In the genomic region with DNA sequence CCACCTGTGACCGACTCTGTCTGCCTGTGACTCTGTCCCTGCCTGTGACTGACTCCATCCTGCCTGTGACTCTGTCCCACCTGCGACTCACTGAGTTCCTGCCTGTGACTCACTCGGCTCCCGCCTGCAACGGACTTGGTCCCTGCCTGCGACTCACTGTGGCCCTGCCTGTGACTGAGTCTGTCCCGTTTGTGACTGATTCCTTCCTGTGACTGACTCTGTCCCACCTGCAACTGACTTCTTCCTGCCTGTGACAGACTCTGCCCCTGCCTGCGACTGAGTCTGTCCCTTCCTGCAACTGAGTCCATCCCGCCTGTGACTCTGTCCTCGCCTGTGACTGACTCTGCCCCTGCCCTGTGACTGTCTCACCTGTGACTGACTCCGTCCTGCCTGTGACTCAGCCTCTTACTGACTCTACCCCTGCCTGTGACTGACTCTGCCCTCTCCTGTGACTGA, we compare ENCODE assay signal across 9 cellular contexts. TPM values are rescaled to one million over a fixed set of nuclear protein-coding genes. Genes with fewer than 3 reads are reported as not detected.
DNase-seq lines count a peak whose midpoint lies in the region; ATAC-seq and TF ChIP-seq lines count a peak whose summit lies in the region.
"Had no signal": no experiment of that assay in that cellular context is flagged by ENCODE, and none has a peak within 500 bp of the region (broad histone marks: within the 10 kb centered on the region; RNA-seq: fewer than 3 reads in every experiment).

No MANE protein-coding gene starts in this region.

- no peak overlapping the region for H3K4me3 Mint-ChIP-seq in activated T-helper 2 cell treated with anti-CD3 and anti-CD28 coated beads, Interferon-gamma antibody, Interleukin-2, Interleukin-4, amounts not matched to agents 10 μg/mL and 5 μg/mL and 100 μg/mL, durations not matched to agents 14 hours and 24 hours and 36 hours (ENCODE audit: low read depth)
- peak overlapping the region; percentile 15 for H3K4me3 Mint-ChIP-seq in stimulated activated naive CD8-positive, alpha-beta T cell treated with anti-CD3 and anti-CD28 coated beads, Interleukin-15, Interleukin-2, amounts not matched to agents 100 ng/mL and 50 ng/mL, for 24 hours

- peaks cover 75% of the 10 kb centered on the region for H3K36me3 ChIP-seq in right atrium auricular region

- no peaks in the 10 kb centered on the region for H3K9me3 Mint-ChIP-seq in activated T-helper 2 cell treated with anti-CD3 and anti-CD28 coated beads, Interferon-gamma antibody, Interleukin-2, Interleukin-4, amounts not matched to agents 10 μg/mL and 5 μg/mL and 100 μg/mL, durations not matched to agents 14 hours and 24 hours and 36 hours
- no peaks in the 10 kb centered on the region for H3K9me3 Mint-ChIP-seq in stimulated activated naive CD8-positive, alpha-beta T cell treated with anti-CD3 and anti-CD28 coated beads, Interleukin-15, Interleukin-2, amounts not matched to agents 100 ng/mL and 50 ng/mL, for 24 hours

- ATAC-seq in GM19351 (IDR thresholded peaks at IDR 0.05; ENCODE audit: unreplicated experiment) = no peak

- H3K36me3 Mint-ChIP-seq in activated T-helper 2 cell treated with anti-CD3 and anti-CD28 coated beads, Interferon-gamma antibody, Interleukin-2, Interleukin-4, amounts not matched to agents 10 μg/mL and 5 μg/mL and 100 μg/mL, durations not matched to agents 14 hours and 24 hours and 36 hours (ENCODE audit: low read depth) = peaks cover 71% of the 10 kb centered on the region
- H3K36me3 Mint-ChIP-seq in stimulated activated naive CD8-positive, alpha-beta T cell treated with anti-CD3 and anti-CD28 coated beads, Interleukin-15, Interleukin-2, amounts not matched to agents 100 ng/mL and 50 ng/mL, for 24 hours (ENCODE audit: low read depth) = peaks cover 63% of the 10 kb centered on the region

- intact Hi-C loops in activated T-helper 2 cell treated with anti-CD3 and anti-CD28 coated beads, Interferon-gamma antibody, Interleukin-2, Interleukin-4, amounts not matched to agents 10 μg/mL and 5 μg/mL and 100 μg/mL, durations not matched to agents 14 hours and 24 hours and 36 hours (cut with micrococcal nuclease) = no loop called here
- intact Hi-C loops in cardiac septum (cut with DNase I) = no loop called here

- H3K27ac ChIP-seq in right atrium auricular region = no peak overlapping the region
- H3K27ac ChIP-seq: pancreas had no signal

- H3K27me3 ChIP-seq in right atrium auricular region = no peaks in the 10 kb centered on the region
- H3K27me3 ChIP-seq: pancreas had no signal

- peaks cover 24% of the 10 kb centered on the region for H3K4me1 Mint-ChIP-seq in activated T-helper 2 cell treated with anti-CD3 and anti-CD28 coated beads, Interferon-gamma antibody, Interleukin-2, Interleukin-4, amounts not matched to agents 10 μg/mL and 5 μg/mL and 100 μg/mL, durations not matched to agents 14 hours and 24 hours and 36 hours (ENCODE audit: low read depth)
- H3K4me1 Mint-ChIP-seq in stimulated activated naive CD8-positive, alpha-beta T cell treated with anti-CD3 and anti-CD28 coated beads, Interleukin-15, Interleukin-2, amounts not matched to agents 100 ng/mL and 50 ng/mL, for 24 hours (ENCODE audit: low read depth) = peaks cover 41% of the 10 kb centered on the region

- TF ChIP-seq CTCF in right atrium auricular region (IDR thresholded peaks at IDR 0.05) = no peak

- H3K4me1 ChIP-seq in right atrium auricular region = no peaks in the 10 kb centered on the region
- H3K4me1 ChIP-seq: pancreas had no signal

- DNase-seq in activated CD4-positive, alpha-beta T cell treated with anti-CD3 and anti-CD28 coated beads for 1 hour = peak; percentile 46
- no peak for DNase-seq in activated CD4-positive, alpha-beta T cell treated with anti-CD3 and anti-CD28 coated beads, Interleukin-2, amount 50 U/mL, for 1 hour
- DNase-seq in activated T-helper 2 cell treated with anti-CD3 and anti-CD28 coated beads, Interferon-gamma antibody, Interleukin-2, Interleukin-4, amounts not matched to agents 10 μg/mL and 5 μg/mL and 100 μg/mL, durations not matched to agents 14 hours and 24 hours and 36 hours (ENCODE audit: low spot score) = no peak
- DNase-seq in mucosa of gallbladder (ENCODE audit: low spot score) (peak; percentile 34), right atrium auricular region (ENCODE audit: low spot score) (no peak), cardiac septum (ENCODE audit: low spot score) (no peak)

- H3K27me3 Mint-ChIP-seq in activated T-helper 2 cell treated with anti-CD3 and anti-CD28 coated beads, Interferon-gamma antibody, Interleukin-2, Interleukin-4, amounts not matched to agents 10 μg/mL and 5 μg/mL and 100 μg/mL, durations not matched to agents 14 hours and 24 hours and 36 hours (ENCODE audit: low read depth) = no peaks in the 10 kb centered on the region
- H3K27me3 Mint-ChIP-seq in stimulated activated naive CD8-positive, alpha-beta T cell treated with anti-CD3 and anti-CD28 coated beads, Interleukin-15, Interleukin-2, amounts not matched to agents 100 ng/mL and 50 ng/mL, for 24 hours = no peaks in the 10 kb centered on the region

- H3K27ac Mint-ChIP-seq in activated T-helper 2 cell treated with anti-CD3 and anti-CD28 coated beads, Interferon-gamma antibody, Interleukin-2, Interleukin-4, amounts not matched to agents 10 μg/mL and 5 μg/mL and 100 μg/mL, durations not matched to agents 14 hours and 24 hours and 36 hours = peak overlapping the region; percentile 72
- peak overlapping the region; percentile 87 for H3K27ac Mint-ChIP-seq in stimulated activated naive CD8-positive, alpha-beta T cell treated with anti-CD3 and anti-CD28 coated beads, Interleukin-15, Interleukin-2, amounts not matched to agents 100 ng/mL and 50 ng/mL, for 24 hours

- no peaks in the 10 kb centered on the region for H3K9me3 ChIP-seq in right atrium auricular region
- H3K9me3 ChIP-seq: pancreas had no signal

- no peak overlapping the region for H3K4me3 ChIP-seq in right atrium auricular region
- H3K4me3 ChIP-seq: pancreas had no signal

RNA-seq across cellular contexts. Expression of gene UVSSA, which starts 9.6 kb away (rescaled TPM):
- total RNA-seq in activated T-helper 2 cell treated with anti-CD3 and anti-CD28 coated beads, Interferon-gamma antibody, Interleukin-2, Interleukin-4, amounts not matched to agents 10 μg/mL and 5 μg/mL and 100 μg/mL, durations not matched to agents 14 hours and 24 hours and 36 hours = 23.3 and 23.5 TPM in 2 replicates
- total RNA-seq in mucosa of gallbladder = 41.5 TPM
- 1 to 10 TPM; 4.4 to 7.5 TPM for total RNA-seq in right atrium auricular region
- total RNA-seq in cardiac septum = 10.4 TPM

RNA-seq across cellular contexts. Expression of gene MAEA, which starts 47.7 kb away (rescaled TPM):
- total RNA-seq in activated T-helper 2 cell treated with anti-CD3 and anti-CD28 coated beads, Interferon-gamma antibody, Interleukin-2, Interleukin-4, amounts not matched to agents 10 μg/mL and 5 μg/mL and 100 μg/mL, durations not matched to agents 14 hours and 24 hours and 36 hours = 59.2 and 62.8 TPM in 2 replicates
- 78.0 TPM for total RNA-seq in mucosa of gallbladder
- total RNA-seq in right atrium auricular region = 10 to 100 TPM; 46.0 to 51.7 TPM
- total RNA-seq in cardiac septum = 55.2 TPM

Comparison
In these comparisons a context has a peak if more than half of its experiments do, and no peak if none do; other contexts are left out.
1. DNase-seq: peak in activated CD4-positive, alpha-beta T cell treated with anti-CD3 and anti-CD28 coated beads for 1 hour (single experiment) and mucosa of gallbladder (single experiment); none in activated CD4-positive, alpha-beta T cell treated with anti-CD3 and anti-CD28 coated beads, Interleukin-2, amount 50 U/mL, for 1 hour (single experiment), activated T-helper 2 cell treated with anti-CD3 and anti-CD28 coated beads, Interferon-gamma antibody, Interleukin-2, Interleukin-4, amounts not matched to agents 10 μg/mL and 5 μg/mL and 100 μg/mL, durations not matched to agents 14 hours and 24 hours and 36 hours (single experiment), right atrium auricular region (single experiment) and cardiac septum (single experiment).